In genomic region chr7:151507806-151508205, GRCh38 we compare ENCODE assay signal across 22 cellular contexts.
"Had no signal": no experiment of that assay in that cellular context is flagged by ENCODE, and none has a peak within 500 bp of the region (broad histone marks: within the 10 kb centered on the region; RNA-seq: fewer than 3 reads in every experiment).

No MANE protein-coding gene starts in this region.

- H3K27ac ChIP-seq: adrenal gland had no signal

- H3K9me3 ChIP-seq: adrenal gland had no signal

- ATAC-seq: activated T-cell treated with anti-CD3 and anti-CD28 coated beads, Interleukin-2, amount 50 U/mL, for 4 hours had no signal

- H3K36me3 ChIP-seq: adrenal gland had no signal

- H3K9me3 Mint-ChIP-seq: activated CD4-positive, alpha-beta memory T cell treated with anti-CD3 and anti-CD28 coated beads for 36 hours; activated CD4-positive, alpha-beta T cell treated with anti-CD3 and anti-CD28 coated beads, Interleukin-2, amount 10 ng/mL, durations not matched to agents 7 days and 5 days; activated naive CD4-positive, alpha-beta T cell treated with anti-CD3 and anti-CD28 coated beads, Interleukin-2, amount 10 ng/mL, durations not matched to agents 7 days and 5 days; activated naive CD8-positive, alpha-beta T cell treated with anti-CD3 and anti-CD28 coated beads, Interleukin-2, amount 10 ng/mL, durations not matched to agents 7 days and 5 days; activated T-cell treated with anti-CD3 and anti-CD28 coated beads, Interleukin-2, amount 50 U/mL, for 4 hours had no signal

- H3K4me3 Mint-ChIP-seq: activated CD4-positive, alpha-beta memory T cell treated with anti-CD3 and anti-CD28 coated beads for 36 hours; activated CD4-positive, alpha-beta T cell treated with anti-CD3 and anti-CD28 coated beads, Interleukin-2, amount 10 ng/mL, durations not matched to agents 7 days and 5 days; activated naive CD4-positive, alpha-beta T cell treated with anti-CD3 and anti-CD28 coated beads, Interleukin-2, amount 10 ng/mL, durations not matched to agents 7 days and 5 days; activated naive CD8-positive, alpha-beta T cell treated with anti-CD3 and anti-CD28 coated beads, Interleukin-2, amount 10 ng/mL, durations not matched to agents 7 days and 5 days; activated T-cell treated with anti-CD3 and anti-CD28 coated beads, Interleukin-2, amount 50 U/mL, for 4 hours; T-helper 17 cell had no signal

- H3K36me3 Mint-ChIP-seq: activated CD4-positive, alpha-beta memory T cell treated with anti-CD3 and anti-CD28 coated beads for 36 hours had no signal

- DNase-seq: activated CD4-positive, alpha-beta memory T cell treated with anti-CD3 and anti-CD28 coated beads for 36 hours; activated CD4-positive, alpha-beta T cell treated with anti-CD3 and anti-CD28 coated beads, Interleukin-2, amount 10 ng/mL, durations not matched to agents 7 days and 5 days; activated CD4-positive, CD25-positive, alpha-beta regulatory T cell; activated CD8-positive, alpha-beta memory T cell treated with anti-CD3 and anti-CD28 coated beads for 24 hours; activated effector memory CD4-positive, alpha-beta T cell treated with anti-CD3 and anti-CD28 coated beads, Interleukin-2, amount 50 U/mL, for 16 hours; activated naive CD4-positive, alpha-beta T cell treated with anti-CD3 and anti-CD28 coated beads, Interleukin-2, amount 10 ng/mL, durations not matched to agents 7 days and 5 days; activated naive CD8-positive, alpha-beta T cell treated with anti-CD3 and anti-CD28 coated beads, Interleukin-2, amount 10 ng/mL, durations not matched to agents 7 days and 5 days; activated T-cell treated with anti-CD3 and anti-CD28 coated beads, Interleukin-2, amount 50 U/mL, for 4 hours; adrenal gland; anterior cingulate cortex; Karpas-422; MM.1S; NCI-H1105; NCI-H1436; NCI-H1694 treated with DMSO at 0.1 percent for 48 hours; NCI-H2029 treated with DMSO at 0.1 percent for 48 hours; NCI-H510A treated with DMSO at 0.1 percent for 48 hours; SIG-M5; T-helper 17 cell; T-helper 9 cell had no signal

- H3K27me3 ChIP-seq: adrenal gland had no signal

- H3K4me3 ChIP-seq: adrenal gland, K562 had no signal

- FAIRE-seq: K562, RCC 7860 had no signal

- H3K27ac Mint-ChIP-seq: activated CD4-positive, alpha-beta memory T cell treated with anti-CD3 and anti-CD28 coated beads for 36 hours; activated CD4-positive, alpha-beta T cell treated with anti-CD3 and anti-CD28 coated beads, Interleukin-2, amount 10 ng/mL, durations not matched to agents 7 days and 5 days; activated naive CD4-positive, alpha-beta T cell treated with anti-CD3 and anti-CD28 coated beads, Interleukin-2, amount 10 ng/mL, durations not matched to agents 7 days and 5 days; activated naive CD8-positive, alpha-beta T cell treated with anti-CD3 and anti-CD28 coated beads, Interleukin-2, amount 10 ng/mL, durations not matched to agents 7 days and 5 days; T-helper 17 cell had no signal

- H3K27me3 Mint-ChIP-seq: activated CD4-positive, alpha-beta memory T cell treated with anti-CD3 and anti-CD28 coated beads for 36 hours; activated CD4-positive, alpha-beta T cell treated with anti-CD3 and anti-CD28 coated beads, Interleukin-2, amount 10 ng/mL, durations not matched to agents 7 days and 5 days; activated naive CD4-positive, alpha-beta T cell treated with anti-CD3 and anti-CD28 coated beads, Interleukin-2, amount 10 ng/mL, durations not matched to agents 7 days and 5 days; activated naive CD8-positive, alpha-beta T cell treated with anti-CD3 and anti-CD28 coated beads, Interleukin-2, amount 10 ng/mL, durations not matched to agents 7 days and 5 days; T-helper 17 cell had no signal
